9 cellular contexts compared by ENCODE assay signal in the genomic region with DNA sequence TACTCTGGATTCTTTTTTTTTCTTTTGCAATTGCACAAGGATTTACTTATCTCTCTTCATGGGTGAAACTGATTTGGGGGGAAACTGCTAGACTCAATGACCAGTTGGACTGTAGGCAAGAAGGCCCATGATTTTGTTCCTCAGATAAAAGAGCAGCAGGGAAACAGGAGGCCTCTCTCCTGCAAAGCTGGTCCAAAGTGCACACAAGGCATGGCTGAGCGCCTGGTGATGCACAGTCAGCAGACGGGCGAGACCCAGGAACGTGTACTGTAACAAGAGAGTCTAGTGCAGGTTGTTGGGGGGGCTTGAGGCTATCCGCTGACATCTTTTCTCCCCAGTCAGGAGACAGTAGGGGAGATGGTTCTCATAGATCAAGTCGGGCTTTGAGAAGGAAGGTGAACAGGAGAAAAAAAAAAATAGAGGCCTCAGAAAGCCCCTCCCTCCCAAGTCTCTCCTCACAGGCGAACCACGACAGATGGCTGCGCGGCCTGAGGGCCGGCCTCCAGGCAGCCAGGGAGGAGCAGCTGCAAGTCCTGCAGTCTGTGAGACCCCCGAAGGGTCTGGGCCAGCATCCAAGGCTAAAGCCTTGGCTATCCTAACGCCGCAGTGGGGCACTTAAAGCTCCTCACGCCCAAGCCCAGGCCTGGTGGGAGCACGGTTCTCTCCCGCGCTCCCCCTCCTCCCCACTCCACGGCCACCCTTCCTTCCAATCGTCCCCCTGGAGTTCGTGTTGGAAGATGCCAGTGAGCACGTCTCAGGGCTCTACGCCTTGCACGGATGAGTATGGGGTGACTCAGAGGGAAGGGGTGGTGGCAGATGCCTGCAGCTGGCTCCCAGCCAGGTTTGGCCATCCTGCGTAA.
DNase-seq lines count a peak whose midpoint lies in the region; ATAC-seq, FAIRE-seq and TF ChIP-seq lines count a peak whose summit lies in the region.
"Had no signal": no experiment of that assay in that cellular context is flagged by ENCODE, and none has a peak within 500 bp of the region (broad histone marks: within the 10 kb centered on the region; RNA-seq: fewer than 3 reads in every experiment).

No MANE protein-coding gene starts in this region.

- H3K36me3 Mint-ChIP-seq in glutamatergic neuron (ENCODE audit: unreplicated experiment): no peaks in the 10 kb centered on the region
- peaks cover 8% of the 10 kb centered on the region for H3K36me3 Mint-ChIP-seq in CD4-positive, alpha-beta T cell (ENCODE audit: low read depth)

- intact Hi-C loops in CD4-positive, alpha-beta T cell (cut with DNase I, micrococcal nuclease): no loop called here

- ATAC-seq in CD4-positive, alpha-beta T cell (ENCODE audit: poor library complexity): no peak
- ATAC-seq in GM21526 (IDR thresholded peaks at IDR 0.05; ENCODE audit: low FRiP score, unreplicated experiment): no peak

- no peak for TF ChIP-seq CTCF in glutamatergic neuron (IDR thresholded peaks at IDR 0.05; ENCODE audit: partially characterized antibody, unreplicated experiment)
- TF ChIP-seq CTCF in CD4-positive, alpha-beta T cell (IDR thresholded peaks at IDR 0.05): no peak

- peak overlapping the region; percentile 34 for H3K4me3 Mint-ChIP-seq in glutamatergic neuron (ENCODE audit: unreplicated experiment)
- H3K4me3 Mint-ChIP-seq in CD4-positive, alpha-beta T cell: no peak overlapping the region

- no peak overlapping the region for H3K27ac ChIP-seq in CD4-positive, alpha-beta T cell (ENCODE audit: low read depth, low read length)

- CTCF ChIA-PET in CD4-positive, alpha-beta T cell (lab: Charles Lee): interaction anchor here (0.6 kb wide), 1 partner anchor 817 kb away, joined by 3 read pairs; no protein-coding TSS in a partner anchor

- peaks cover 15% of the 10 kb centered on the region for H3K9me3 Mint-ChIP-seq in glutamatergic neuron (ENCODE audit: unreplicated experiment)
- no peaks in the 10 kb centered on the region for H3K9me3 Mint-ChIP-seq in CD4-positive, alpha-beta T cell

- no peak for FAIRE-seq in urothelium cell line (lab: Jason Lieb, UNC)

- H3K27me3 ChIP-seq in CD4-positive, alpha-beta T cell (ENCODE audit: control insufficient read depth, insufficient read depth, low read length): no peaks in the 10 kb centered on the region

- no peaks in the 10 kb centered on the region for H3K9me3 ChIP-seq in CD4-positive, alpha-beta T cell (ENCODE audit: control insufficient read depth, low read length)

- DNase-seq in NCI-H82 (lab: John Stamatoyannopoulos, UW) (peak; percentile 26), NCI-H82 treated with DMSO at 0.1 percent for 48 hours (lab: John Stamatoyannopoulos, UW; ENCODE audit: unreplicated experiment) (no peak), RPMI7951 (ENCODE audit: low read depth) (peak; percentile 76), glutamatergic neuron (peak; percentile 77), urothelium cell line (ENCODE audit: low spot score) (peak; percentile 70), activated gamma-delta T cell treated with Interleukin-2 at 50 U/mL for 16 hours (no peak)
- DNase-seq in CD4-positive, alpha-beta T cell: no peak
- DNase-seq: NCI-H2081 treated with DMSO at 0.1 percent for 48 hours had no signal

- H3K27me3 Mint-ChIP-seq in glutamatergic neuron (ENCODE audit: unreplicated experiment): peaks cover 18% of the 10 kb centered on the region
- H3K27me3 Mint-ChIP-seq in CD4-positive, alpha-beta T cell: no peaks in the 10 kb centered on the region

- H3K27ac Mint-ChIP-seq in glutamatergic neuron (ENCODE audit: unreplicated experiment): peak overlapping the region; percentile 89
- H3K27ac Mint-ChIP-seq in CD4-positive, alpha-beta T cell: no peak overlapping the region

- POLR2A ChIA-PET in CD4-positive, alpha-beta T cell (lab: Charles Lee): no interaction called here

- peaks cover 49% of the 10 kb centered on the region for H3K4me1 Mint-ChIP-seq in glutamatergic neuron (ENCODE audit: low read depth, unreplicated experiment)
- H3K4me1 Mint-ChIP-seq in CD4-positive, alpha-beta T cell (ENCODE audit: low read depth): peaks cover 2% of the 10 kb centered on the region

Comparison
In these comparisons a context has a peak if more than half of its experiments do, and no peak if none do; other contexts are left out.
1. DNase-seq: peak in NCI-H82 (single experiment), RPMI7951 (single experiment), glutamatergic neuron (single experiment) and urothelium cell line (single experiment); none in NCI-H82 treated with DMSO at 0.1 percent for 48 hours (single experiment), activated gamma-delta T cell treated with Interleukin-2 at 50 U/mL for 16 hours (single experiment) and CD4-positive, alpha-beta T cell (0 of 10).